Comparison of ENCODE assay signal across 8 cellular contexts in the genomic region with DNA sequence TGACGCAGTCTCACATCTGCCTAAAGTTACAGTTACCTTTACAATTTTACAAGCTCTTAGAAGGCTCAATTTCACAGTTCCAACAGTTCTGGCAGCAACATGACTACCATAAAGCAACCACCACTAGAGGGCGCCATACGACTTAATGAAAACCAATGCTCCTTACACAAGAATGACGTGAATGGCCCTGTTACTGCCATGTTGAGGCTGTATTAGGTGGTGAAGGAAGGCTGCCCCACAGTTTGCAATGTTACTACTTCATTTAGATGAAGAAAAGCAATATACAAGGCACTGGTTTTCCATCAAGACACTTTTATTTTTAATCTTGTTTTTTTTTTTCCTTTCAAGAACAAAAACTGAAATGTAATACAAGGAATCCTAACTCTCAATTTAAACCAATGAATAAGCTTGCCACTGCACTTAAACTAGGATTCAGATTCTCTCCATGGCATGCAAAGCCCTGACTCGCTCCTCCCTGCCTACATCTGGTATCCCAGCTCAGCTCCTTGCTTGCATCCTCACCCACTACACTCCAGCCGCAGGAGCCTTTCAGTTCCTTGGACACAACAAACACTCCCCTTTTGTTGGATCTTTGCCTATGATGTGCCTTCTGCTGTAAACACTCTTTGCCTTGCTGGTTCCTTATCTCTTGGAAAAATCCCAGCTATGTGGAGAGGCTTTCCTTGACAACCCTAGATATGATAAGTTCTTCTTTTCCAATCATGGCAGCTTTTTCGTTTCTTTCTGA.
DNase-seq lines count a peak whose midpoint lies in the region; ATAC-seq, FAIRE-seq and TF ChIP-seq lines count a peak whose summit lies in the region.

No MANE protein-coding gene starts in this region.

- H3K27me3 Mint-ChIP-seq in activated T-cell treated with anti-CD3 and anti-CD28 coated beads, Interleukin-2, amount 50 U/mL, for 72 hours (ENCODE audit: low read depth) = no peaks in the 10 kb centered on the region

- 40 to 41% methylated on average over 7 of the region's 7 CpGs for WGBS in testis, 2 donors

- H3K4me3 Mint-ChIP-seq in activated T-cell treated with anti-CD3 and anti-CD28 coated beads, Interleukin-2, amount 50 U/mL, for 72 hours = no peak overlapping the region

- no peak for FAIRE-seq in RCC 7860 (lab: Jason Lieb, UNC)

- no peaks in the 10 kb centered on the region for H3K79me2 ChIP-seq in Karpas-422 (ENCODE audit: low read length)

- H3K4me3 ChIP-seq in Karpas-422 (ENCODE audit: low read length) (no peak overlapping the region), fibroblast of villous mesenchyme (ENCODE audit: low read depth, low read length) (no peak overlapping the region), testis (no peak overlapping the region)

- no peak overlapping the region for H3K9ac ChIP-seq in Karpas-422 (ENCODE audit: low read length)

- intact Hi-C loops in testis (cut with DNase I; ENCODE audit: low total_unique reads) = no loop called here

- H3K4me1 ChIP-seq in Karpas-422 (ENCODE audit: low read length) = peaks cover 5% of the 10 kb centered on the region
- H3K4me1 ChIP-seq in testis = no peaks in the 10 kb centered on the region

- H3K27me3 ChIP-seq in Karpas-422 (ENCODE audit: low read length) (no peaks in the 10 kb centered on the region), testis (no peaks in the 10 kb centered on the region)

- peak; percentile 87 for ATAC-seq in GM21825 (IDR thresholded peaks at IDR 0.05; ENCODE audit: unreplicated experiment)
- peak; percentile 56 to 73 for ATAC-seq in activated T-cell treated with anti-CD3 and anti-CD28 coated beads, Interleukin-2, amount 50 U/mL, for 72 hours (replicated peaks in 1 of 2)

- H3K36me3 ChIP-seq in Karpas-422 (ENCODE audit: insufficient read depth, low read length) (0 out of 2 replicates have a peak, but pooled peaks cover 4% of the 10 kb centered on the region), testis (ENCODE audit: low read depth, missing control alignments) (no peaks in the 10 kb centered on the region)

- peak overlapping the region; percentile 57; the same call in 1 of the 2 replicates for H2AFZ ChIP-seq in Karpas-422 (ENCODE audit: low read length)

- H3K9me3 Mint-ChIP-seq in activated T-cell treated with anti-CD3 and anti-CD28 coated beads, Interleukin-2, amount 50 U/mL, for 72 hours = no peaks in the 10 kb centered on the region

- no peak for TF ChIP-seq POLR2A in testis (IDR thresholded peaks at IDR 0.05)

- no peaks in the 10 kb centered on the region for H3K36me3 Mint-ChIP-seq in activated T-cell treated with anti-CD3 and anti-CD28 coated beads, Interleukin-2, amount 50 U/mL, for 72 hours (ENCODE audit: insufficient read depth in 2 of 2)

- TF ChIP-seq CTCF in fibroblast of villous mesenchyme (IDR thresholded peaks at IDR 0.05; ENCODE audit: insufficient read depth, low read depth, low read length) (peak; percentile 79), testis (IDR thresholded peaks at IDR 0.05) (peak; percentile 65 to 91 (median 85))

- no peaks in the 10 kb centered on the region for H3K9me2 ChIP-seq in Karpas-422 (replicated peaks; ENCODE audit: insufficient read depth, low read length)

- H3K27ac ChIP-seq in Karpas-422 (ENCODE audit: low read length) (no peak overlapping the region), testis (no peak overlapping the region)

- no peaks in the 10 kb centered on the region for H3K4me1 Mint-ChIP-seq in activated T-cell treated with anti-CD3 and anti-CD28 coated beads, Interleukin-2, amount 50 U/mL, for 72 hours (ENCODE audit: low read depth)

- H3K4me2 ChIP-seq in Karpas-422 (ENCODE audit: low read depth, low read length, poor library complexity, severe bottlenecking) = no peak overlapping the region

- DNase-seq in ELR (ENCODE audit: low read depth) (peak; percentile 85), Karpas-422 (peak; percentile 96), RCC 7860 (ENCODE audit: low spot score) (peak; percentile 60), fibroblast of villous mesenchyme (ENCODE audit: low read depth) (peak; percentile 94), nucleus accumbens (lab: John Stamatoyannopoulos, UW) (peak in 49 of 56 donors; percentile 0 to 89 (median 38)), testis (peak; percentile 98)
- peak; percentile 68 to 77 for DNase-seq in activated T-cell treated with anti-CD3 and anti-CD28 coated beads, Interleukin-2, amount 50 U/mL, for 72 hours

- no peak overlapping the region for H3K27ac Mint-ChIP-seq in activated T-cell treated with anti-CD3 and anti-CD28 coated beads, Interleukin-2, amount 50 U/mL, for 72 hours

- H3K9me3 ChIP-seq in Karpas-422 (ENCODE audit: low read length) = no peaks in the 10 kb centered on the region
- no peaks in the 10 kb centered on the region for H3K9me3 ChIP-seq in testis

- H4K20me1 ChIP-seq in Karpas-422 (ENCODE audit: insufficient read depth, low read depth, low read length) = no peaks in the 10 kb centered on the region

Comparison
In these comparisons a context has a peak if more than half of its experiments do, and no peak if none do; other contexts are left out.
1. DNase-seq: peak in every context shown above with its lines; median percentile 98 in testis; 96 in Karpas-422; 94 in fibroblast of villous mesenchyme; 85 in ELR; 72 in activated T-cell treated with anti-CD3 and anti-CD28 coated beads, Interleukin-2, amount 50 U/mL, for 72 hours; 60 in RCC 7860; 38 in nucleus accumbens.